Comparison of ENCODE assay signal across 1 cellular context in the genomic region with DNA sequence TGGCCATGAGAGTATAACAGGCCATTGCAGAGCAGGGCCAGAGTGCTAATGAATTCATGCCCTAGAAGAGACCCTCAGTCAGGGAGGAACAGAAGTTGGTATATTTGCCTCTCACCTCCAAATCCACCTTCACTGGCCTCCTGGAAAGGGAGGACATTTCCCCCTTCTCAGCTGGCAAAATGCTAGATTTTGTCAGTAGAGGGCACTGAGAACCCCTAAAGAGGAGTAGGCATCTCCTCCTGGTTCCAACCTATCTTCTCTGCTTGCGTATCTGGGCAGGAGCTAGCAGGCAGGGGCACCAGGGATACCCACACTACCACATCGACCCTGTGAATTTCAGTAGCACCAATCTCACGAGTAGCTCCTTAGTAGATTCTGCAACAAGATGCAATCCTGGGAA.
TF ChIP-seq lines count a peak whose summit lies in the region.

No MANE protein-coding gene starts in this region.

TF ChIP-seq in H1, 55 proteins besides CTCF, POLR2A, EP300 and RAD21:
- TF ChIP-seq CHD7 (IDR thresholded peaks at IDR 0.05; ENCODE audit: insufficient replicate concordance, low read length) (no peak), YY1 (IDR thresholded peaks at IDR 0.05; ENCODE audit: low read depth, low read length) (no peak), RXRA (IDR thresholded peaks at IDR 0.05; ENCODE audit: insufficient read depth, low read depth, low read length) (no peak), CREB1 (IDR thresholded peaks at IDR 0.05) (no peak), SP4 (IDR thresholded peaks at IDR 0.05; ENCODE audit: low read length) (no peak), FOSL1 (IDR thresholded peaks at IDR 0.05; ENCODE audit: insufficient read depth, low read depth, low read length) (no peak), MAFK (IDR thresholded peaks at IDR 0.05; ENCODE audit: low read depth, low read length) (no peak)
